Comparison of ENCODE assay signal across 8 cellular contexts in genomic region chr12:14395059-14395778, GRCh38. TPM values are rescaled to one million over a fixed set of nuclear protein-coding genes. Genes with fewer than 3 reads are reported as not detected.
A peak's percentile ranks its signal among the peaks of the same experiment; 100 is the strongest.
DNase-seq lines count a peak whose midpoint lies in the region; ATAC-seq, FAIRE-seq and TF ChIP-seq lines count a peak whose summit lies in the region.

No MANE protein-coding gene starts in this region.

- no peak overlapping the region for H3K27ac Mint-ChIP-seq in neural crest cell (ENCODE audit: unreplicated experiment)

- peak overlapping the region; percentile 52 for H3K4me3 Mint-ChIP-seq in neural crest cell

- H3K4me3 ChIP-seq in GM12878: peak overlapping the region; percentile 18; the same call in 1 of the 2 replicates

- SMC1A ChIA-PET in GM12878 (lab: Charles Lee; ENCODE audit: uncharacterized antibody, unreplicated experiment): interaction anchor here (1.0 to 4.3 kb wide), 16 partner anchors 8 to 157 kb away, joined by 3 to 99 read pairs (median 8); partner anchors contain the start of gene ATF7IP

- POLR2A ChIA-PET in GM12878 (lab: Charles Lee): interaction anchor here (0.5 to 4.1 kb wide), 8 partner anchors 7 to 564 kb away, joined by 3 to 66 read pairs (median 4); partner anchors contain the start of gene ATF7IP

- H3K36me3 Mint-ChIP-seq in neural crest cell (ENCODE audit: low read depth): peaks cover 25% of the 10 kb centered on the region

- H3K27me3 Mint-ChIP-seq in neural crest cell (ENCODE audit: low read depth): no peaks in the 10 kb centered on the region

- H3K27me3 ChIP-seq in GM12878 (replicated peaks in 1 of 2; ENCODE audit: control insufficient read depth in 2 of 2, insufficient read depth in 2 of 2, low read length in 1 of 2): no peaks in the 10 kb centered on the region

- intact Hi-C loops in GM12878 (cut with micrococcal nuclease; ENCODE audit: unreplicated experiment): loop anchor here (2.0 to 10.0 kb wide), 5 partner anchors 28 to 1670 kb away; partner anchors contain the start of gene EPS8

- peaks cover 0 to under 1% of the 10 kb centered on the region in 2 experiments; a peak in 1 of 4 replicates for H3K36me3 ChIP-seq in GM12878 (ENCODE audit: control insufficient read depth in 2 of 2, insufficient read depth in 2 of 2, low read length in 1 of 2)

- peaks cover 11% of the 10 kb centered on the region; the same call in 1 of the 2 replicates for H3K4me1 ChIP-seq in GM12878 (ENCODE audit: control insufficient read depth, insufficient read depth, low read length)

- in situ Hi-C loops in GM12878 (cut with MboI): loop anchor here (25.0 kb wide), 1 partner anchor 567 kb away; the partner anchor contains the start of genes ARHGDIB and PDE6H

- H3K4me2 ChIP-seq in GM12878 (ENCODE audit: control insufficient read depth, insufficient read depth): peak overlapping the region; percentile 78

- no peaks in the 10 kb centered on the region for H4K20me1 ChIP-seq in GM12878 (ENCODE audit: control insufficient read depth, insufficient read depth)

- TF ChIP-seq CTCF in GM12878 (IDR thresholded peaks at IDR 0.05 in 2 of 3, conservative IDR thresholded peaks at IDR 0.05 in 1 of 3; ENCODE audit: control insufficient read depth in 2 of 3, extremely low read depth in 1 of 3, insufficient read depth in 1 of 3, low read depth in 3 of 3, low read length in 3 of 3) (no peak; a peak in 1 of 6 replicates), neural crest cell (conservative IDR thresholded peaks at IDR 0.05) (no peak)

- peaks cover 18% of the 10 kb centered on the region for H3K9me3 ChIP-seq in GM12878 (replicated peaks; ENCODE audit: control insufficient read depth, insufficient read depth, low read length)

- RAD21 ChIA-PET in GM12878 (lab: Charles Lee; ENCODE audit: unreplicated experiment): interaction anchor here (0.5 to 5.8 kb wide), 22 partner anchors 8 to 230 kb away, joined by 3 to 100 read pairs (median 3); partner anchors contain the start of gene ATF7IP

- 2% methylated on average over 3 of the region's 3 CpGs for WGBS in GM12878 (ENCODE audit: insufficient coverage, insufficient replicate concordance, low lambda C conversion rate, missing lambda C conversion rate)

- H2AFZ ChIP-seq in GM12878 (ENCODE audit: control insufficient read depth, low read depth, low read length): no peak overlapping the region

- no peak for TF ChIP-seq RAD21 in GM12878 (IDR thresholded peaks at IDR 0.05; ENCODE audit: insufficient read depth, low read depth, low read length)

- H3K4me1 Mint-ChIP-seq in neural crest cell: peaks cover 75% of the 10 kb centered on the region

- H3K9ac ChIP-seq in GM12878 (ENCODE audit: control insufficient read depth, insufficient read depth, low read length): peak overlapping the region; percentile 44

- H3K9me3 Mint-ChIP-seq in neural crest cell: peaks cover 7% of the 10 kb centered on the region

- peak; percentile 28 to 39 for DNase-seq in AML-193 (lab: John Stamatoyannopoulos, UW)
- DNase-seq in GM12878 (ENCODE audit: low read depth, low spot score): no peak
- DNase-seq in neural crest cell (ENCODE audit: low read depth, low spot score): no peak
- no peak for DNase-seq in frontal cortex (ENCODE audit: low spot score in 2 of 2)
- DNase-seq in central memory CD4-positive, alpha-beta T cell: no peak
- no peak for DNase-seq in stimulated activated CD4-positive, alpha-beta T cell treated with anti-CD3 and anti-CD28 coated beads, Interleukin-1b, Interleukin-23, amount 100 ng/mL, for 48 hours

- TSS peak; percentile 23 for BruUV-seq in GM12878 (replicated peaks; lab: Mats Ljungman, UMichigan)

- CTCF ChIA-PET in GM12878 (lab: Yijun Ruan, JAX): interaction anchor here (1.0 to 3.0 kb wide), 13 partner anchors 10 to 233 kb away, joined by 4 to 32 read pairs (median 7); partner anchors contain the start of gene ATF7IP

- peak overlapping the region; percentile 82 for H3K27ac ChIP-seq in GM12878 (ENCODE audit: control insufficient read depth, insufficient read depth)

- no peak for TF ChIP-seq POLR2A in GM12878 (IDR thresholded peaks at IDR 0.05; ENCODE audit: low read depth, low read length)

- TF ChIP-seq EP300 in GM12878 (IDR thresholded peaks at IDR 0.05; ENCODE audit: borderline replicate concordance in 1 of 2, control insufficient read depth in 1 of 2, low read depth in 2 of 2, low read length in 2 of 2): peak in 1 of 2 experiments; percentile 47; a peak in 1 of 4 replicates

- peaks cover 92% of the 10 kb centered on the region for H3K79me2 ChIP-seq in GM12878 (ENCODE audit: control insufficient read depth, insufficient read depth, low read length)

- FAIRE-seq in GM12878 (lab: Jason Lieb, UNC) (no peak), frontal cortex (lab: Jason Lieb, UNC) (no peak)

- peak; percentile 54 for ATAC-seq in GM19395 (IDR thresholded peaks at IDR 0.05; ENCODE audit: unreplicated experiment)
- peak; percentile 35 for ATAC-seq in HG03439 (IDR thresholded peaks at IDR 0.05; ENCODE audit: unreplicated experiment)
- peak; percentile 69 for ATAC-seq in GM12878

TF ChIP-seq in GM12878, 131 proteins besides CTCF, POLR2A, EP300 and RAD21 (continues in another document):
- TF ChIP-seq ZNF207 (IDR thresholded peaks at IDR 0.05; ENCODE audit: borderline replicate concordance) (peak; percentile 44; the same call in 1 of the 2 replicates), SUZ12 (IDR thresholded peaks at IDR 0.05; ENCODE audit: unreplicated experiment) (no peak), IRF3 (IDR thresholded peaks at IDR 0.05) (no peak), ATF2 (IDR thresholded peaks at IDR 0.05; ENCODE audit: low read length) (0 out of 2 replicates have a peak, but pooled peaks have one; percentile 17), RFX5 (IDR thresholded peaks at IDR 0.05; ENCODE audit: low read depth, low read length) (no peak)
- TF ChIP-seq, protein P1, sequence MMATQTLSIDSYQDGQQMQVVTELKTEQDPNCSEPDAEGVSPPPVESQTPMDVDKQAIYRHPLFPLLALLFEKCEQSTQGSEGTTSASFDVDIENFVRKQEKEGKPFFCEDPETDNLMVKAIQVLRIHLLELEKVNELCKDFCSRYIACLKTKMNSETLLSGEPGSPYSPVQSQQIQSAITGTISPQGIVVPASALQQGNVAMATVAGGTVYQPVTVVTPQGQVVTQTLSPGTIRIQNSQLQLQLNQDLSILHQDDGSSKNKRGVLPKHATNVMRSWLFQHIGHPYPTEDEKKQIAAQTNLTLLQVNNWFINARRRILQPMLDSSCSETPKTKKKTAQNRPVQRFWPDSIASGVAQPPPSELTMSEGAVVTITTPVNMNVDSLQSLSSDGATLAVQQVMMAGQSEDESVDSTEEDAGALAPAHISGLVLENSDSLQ (IDR thresholded peaks at IDR 0.05): 0 out of 2 replicates have a peak, but pooled peaks have one; percentile 3

RNA-seq across cellular contexts. Expression of gene ATF7IP, which starts 29.7 kb away (rescaled TPM):
- total RNA-seq in GM12878 (2013; cell fraction: nucleolus; rRNA removed): 252 TPM in 2 replicates
- total RNA-seq in GM12878 (2014; rRNA removed) (27.8 and 34.7 TPM in 2 replicates), GM12878 (2014; rRNA removed; fragmentation: Illumina TruSeq; extraction: Trizol) (44.0 and 47.4 TPM in 2 replicates), GM12878 (2021) (60.7 and 66.6 TPM in 2 replicates), neural crest cell (204 and 212 TPM in 2 replicates), frontal cortex (60.7 TPM)
- polyA plus RNA-seq in GM12878 (2011; ENCODE audit: low read depth): 10.0 TPM
- polyA plus RNA-seq in GM12878 (2011; rRNA removed) (19.6 and 25.2 TPM in 2 replicates), GM12878 (2014; fragmentation: Illumina TruSeq; extraction: Trizol) (31.9 and 39.3 TPM in 2 replicates), GM12878 (2014; fragmentation: Nextera tagmentation; extraction: Ambion mirVana) (1 to 10 TPM; 6.2 to 8.1 TPM), GM12878 (2014; rRNA removed) (14.7 and 15.1 TPM in 2 replicates), GM12878 (2016; fragmentation: Nextera tagmentation; extraction: Ambion mirVana) (10 to 100 TPM; 30.7 to 33.0 TPM)
- 15.2 and 23.1 TPM in 2 replicates for polyA plus RNA-seq in GM12878 (2011; cell fraction: cytosol; rRNA removed)
- polyA plus RNA-seq in GM12878 (2011; cell fraction: nucleus; rRNA removed): 26.1 and 31.8 TPM in 2 replicates
- 12.7 and 12.8 TPM in 2 replicates for polyA plus RNA-seq in GM12878 (2012)
- 69.3 and 72.3 TPM in 2 replicates for polyA minus RNA-seq in GM12878 (2011; rRNA and poly(A)+ RNA removed)
- polyA minus RNA-seq in GM12878 (2011; cell fraction: cytosol; rRNA and poly(A)+ RNA removed): 30.3 and 30.6 TPM in 2 replicates
- polyA minus RNA-seq in GM12878 (2011; cell fraction: nucleus; rRNA and poly(A)+ RNA removed): 51.4 and 78.9 TPM in 2 replicates

Comparison
In these comparisons a context has a peak if more than half of its experiments do, and no peak if none do; other contexts are left out.
1. DNase-seq: peak in AML-193 (2 of 2); none in GM12878 (single experiment), neural crest cell (single experiment), frontal cortex (0 of 2), central memory CD4-positive, alpha-beta T cell (single experiment) and stimulated activated CD4-positive, alpha-beta T cell treated with anti-CD3 and anti-CD28 coated beads, Interleukin-1b, Interleukin-23, amount 100 ng/mL, for 48 hours (single experiment).
2. Peak in every context shown above with its lines, with median percentiles within 50 percentile points of each other: ATAC-seq.